In the genomic region with DNA sequence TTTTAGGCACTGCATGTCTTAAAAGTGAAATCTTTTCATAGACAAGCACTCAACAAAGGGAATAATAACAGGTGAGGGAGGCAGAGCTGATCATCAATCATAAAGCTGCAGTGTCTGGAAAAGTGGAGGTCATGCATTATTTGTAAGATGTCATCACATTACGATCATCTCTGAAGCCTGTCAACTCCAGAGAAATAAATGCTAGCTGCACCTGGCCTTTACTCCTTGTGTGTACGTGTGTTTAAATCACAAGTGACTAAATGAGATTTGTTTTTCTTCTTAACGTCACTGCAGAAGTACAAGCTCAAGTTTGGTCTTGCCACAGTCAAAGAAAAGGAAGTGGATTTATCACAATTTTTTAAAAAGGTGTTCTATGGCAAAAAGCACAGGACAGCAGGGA, we compare ENCODE assay signal across 25 cellular contexts.
DNase-seq lines count a peak whose midpoint lies in the region; ATAC-seq, FAIRE-seq and TF ChIP-seq lines count a peak whose summit lies in the region.
"Had no signal": no experiment of that assay in that cellular context is flagged by ENCODE, and none has a peak within 500 bp of the region (broad histone marks: within the 10 kb centered on the region; RNA-seq: fewer than 3 reads in every experiment).

No MANE protein-coding gene starts in this region.

- H3K36me3 Mint-ChIP-seq in astrocyte (ENCODE audit: low read depth, unreplicated experiment), result no peaks in the 10 kb centered on the region
- H3K36me3 Mint-ChIP-seq: neural progenitor cell; stimulated activated naive B cell treated with anti-CD40 and anti-IgM and Interleukin-4, amounts not matched to agents 10 μg/mL and 1 μg/mL and 100 μg/mL, for 72 hours had no signal

- TF ChIP-seq CTCF in astrocyte (IDR thresholded peaks at IDR 0.05; ENCODE audit: insufficient read depth, low read depth, low read length) (no peak), keratinocyte (optimal IDR thresholded peaks at IDR 0.05 in 1 of 3, IDR thresholded peaks at IDR 0.05 in 1 of 3, conservative IDR thresholded peaks at IDR 0.05 in 1 of 3; ENCODE audit: extremely low read depth in 1 of 3, insufficient read depth in 2 of 3, low read length in 3 of 3) (no peak)

- H3K4me3 Mint-ChIP-seq in astrocyte (ENCODE audit: unreplicated experiment), result no peak overlapping the region
- H3K4me3 Mint-ChIP-seq in stimulated activated naive CD8-positive, alpha-beta T cell treated with anti-CD3 and anti-CD28 coated beads, Interleukin-15, amount 100 ng/mL, for 72 hours, result no peak overlapping the region
- H3K4me3 Mint-ChIP-seq: activated naive CD8-positive, alpha-beta T cell treated with anti-CD3 and anti-CD28 coated beads, Interleukin-2, amount 50 U/mL, for 24 hours; neural progenitor cell; stimulated activated naive B cell treated with anti-CD40 and anti-IgM and Interleukin-4, amounts not matched to agents 10 μg/mL and 1 μg/mL and 100 μg/mL, for 72 hours had no signal

- H3K27me3 ChIP-seq in astrocyte (ENCODE audit: insufficient read depth, low read length) (no peaks in the 10 kb centered on the region), keratinocyte (ENCODE audit: control insufficient read depth, extremely low read depth, insufficient read depth, low read length) (no peaks in the 10 kb centered on the region)
- H3K27me3 ChIP-seq: brain microvascular endothelial cell, hepatocyte, neural progenitor cell, tibial artery had no signal

- dilution Hi-C loops in keratinocyte (cut with MboI; ENCODE audit: extremely low pct_ligation_motif_present, low sequenced_read_pairs), result no loop called here

- peak overlapping the region; percentile 15 for H2AFZ ChIP-seq in astrocyte (ENCODE audit: low read depth, low read length)
- H2AFZ ChIP-seq in keratinocyte (ENCODE audit: control insufficient read depth, low read length), result peak overlapping the region; percentile 50
- H2AFZ ChIP-seq: GM23248, hepatocyte, neural progenitor cell had no signal

- H3K27me3 Mint-ChIP-seq in astrocyte (ENCODE audit: low read depth, unreplicated experiment), result no peaks in the 10 kb centered on the region
- no peaks in the 10 kb centered on the region for H3K27me3 Mint-ChIP-seq in stimulated activated naive CD8-positive, alpha-beta T cell treated with anti-CD3 and anti-CD28 coated beads, Interleukin-15, amount 100 ng/mL, for 72 hours
- H3K27me3 Mint-ChIP-seq: activated naive CD8-positive, alpha-beta T cell treated with anti-CD3 and anti-CD28 coated beads, Interleukin-2, amount 50 U/mL, for 24 hours; stimulated activated naive B cell treated with anti-CD40 and anti-IgM and Interleukin-4, amounts not matched to agents 10 μg/mL and 1 μg/mL and 100 μg/mL, for 72 hours had no signal

- H3K9me3 ChIP-seq in astrocyte (ENCODE audit: insufficient read depth, low read depth, low read length) (no peaks in the 10 kb centered on the region), keratinocyte (ENCODE audit: control insufficient read depth, low read depth, low read length) (no peaks in the 10 kb centered on the region)
- H3K9me3 ChIP-seq: lower lobe of right lung, tibial artery had no signal

- ATAC-seq in HG02970 (IDR thresholded peaks at IDR 0.05; ENCODE audit: low FRiP score, unreplicated experiment), result no peak
- no peak for ATAC-seq in stimulated activated naive CD8-positive, alpha-beta T cell treated with anti-CD3 and anti-CD28 coated beads, Interleukin-15, amount 100 ng/mL, for 72 hours
- ATAC-seq: activated naive CD8-positive, alpha-beta T cell treated with anti-CD3 and anti-CD28 coated beads, Interleukin-2, amount 50 U/mL, for 24 hours; stimulated activated naive B cell treated with anti-CD40 and anti-IgM and Interleukin-4, amounts not matched to agents 10 μg/mL and 1 μg/mL and 100 μg/mL, for 72 hours had no signal

- H3K4me3 ChIP-seq in astrocyte (ENCODE audit: insufficient read depth, low read depth, low read length), result no peak overlapping the region
- H3K4me3 ChIP-seq in keratinocyte (ENCODE audit: control insufficient read depth in 2 of 3, extremely low read depth in 1 of 3, insufficient read depth in 2 of 3, low read depth in 1 of 3, low read length in 3 of 3), result no peak overlapping the region
- H3K4me3 ChIP-seq: GM23248, hepatocyte, lower lobe of right lung, neural progenitor cell, smooth muscle cell, tibial artery had no signal

- H3K4me2 ChIP-seq in astrocyte (ENCODE audit: low read length), result no peak overlapping the region
- peak overlapping the region; percentile 35 for H3K4me2 ChIP-seq in keratinocyte (ENCODE audit: control insufficient read depth, extremely low read depth, insufficient read depth, low read depth, low read length)
- H3K4me2 ChIP-seq: hepatocyte, neural progenitor cell, smooth muscle cell had no signal

- no peaks in the 10 kb centered on the region for H3K36me3 ChIP-seq in astrocyte (ENCODE audit: insufficient read depth, low read length)
- H3K36me3 ChIP-seq in keratinocyte (ENCODE audit: control insufficient read depth in 2 of 2, extremely low read depth in 1 of 2, insufficient read depth in 2 of 2, low read length in 2 of 2), result no peaks in the 10 kb centered on the region
- H3K36me3 ChIP-seq: brain microvascular endothelial cell, lower lobe of right lung, neural progenitor cell, tibial artery had no signal

- H3K27ac Mint-ChIP-seq in astrocyte (ENCODE audit: unreplicated experiment), result no peak overlapping the region
- H3K27ac Mint-ChIP-seq in stimulated activated naive CD8-positive, alpha-beta T cell treated with anti-CD3 and anti-CD28 coated beads, Interleukin-15, amount 100 ng/mL, for 72 hours, result no peak overlapping the region
- H3K27ac Mint-ChIP-seq: activated naive CD8-positive, alpha-beta T cell treated with anti-CD3 and anti-CD28 coated beads, Interleukin-2, amount 50 U/mL, for 24 hours; neural progenitor cell; stimulated activated naive B cell treated with anti-CD40 and anti-IgM and Interleukin-4, amounts not matched to agents 10 μg/mL and 1 μg/mL and 100 μg/mL, for 72 hours had no signal

- H3K9ac ChIP-seq in astrocyte (ENCODE audit: low read length), result no peak overlapping the region
- H3K9ac ChIP-seq in keratinocyte (ENCODE audit: control insufficient read depth, extremely low read depth, insufficient read depth, low read length), result no peak overlapping the region
- H3K9ac ChIP-seq: GM23248, neural progenitor cell had no signal

- H3K9me1 ChIP-seq in keratinocyte (ENCODE audit: control insufficient read depth, extremely low read depth, insufficient read depth, low read length), result no peaks in the 10 kb centered on the region

- H3K9me3 Mint-ChIP-seq in astrocyte (ENCODE audit: unreplicated experiment), result no peaks in the 10 kb centered on the region
- H3K9me3 Mint-ChIP-seq in stimulated activated naive CD8-positive, alpha-beta T cell treated with anti-CD3 and anti-CD28 coated beads, Interleukin-15, amount 100 ng/mL, for 72 hours, result no peaks in the 10 kb centered on the region
- H3K9me3 Mint-ChIP-seq: activated naive CD8-positive, alpha-beta T cell treated with anti-CD3 and anti-CD28 coated beads, Interleukin-2, amount 50 U/mL, for 24 hours; neural progenitor cell; stimulated activated naive B cell treated with anti-CD40 and anti-IgM and Interleukin-4, amounts not matched to agents 10 μg/mL and 1 μg/mL and 100 μg/mL, for 72 hours had no signal

- no peak overlapping the region for H3K27ac ChIP-seq in astrocyte (ENCODE audit: low read depth, low read length)
- peak overlapping the region; percentile 5 for H3K27ac ChIP-seq in keratinocyte (ENCODE audit: control insufficient read depth, insufficient read depth, low read length)
- H3K27ac ChIP-seq in temporal lobe (ENCODE audit: low read depth, low read length), result peak overlapping the region; percentile 83
- H3K27ac ChIP-seq: brain microvascular endothelial cell, GM23248, hepatocyte, lower lobe of right lung, neural progenitor cell, tibial artery had no signal

- DNase-seq in NCI-H187 treated with DMSO at 0.1 percent for 48 hours (lab: John Stamatoyannopoulos, UW) (peak; percentile 42), NCI-H187 (lab: John Stamatoyannopoulos, UW) (no peak), astrocyte (ENCODE audit: low read depth) (peak; percentile 1), keratinocyte (ENCODE audit: low read depth, low spot score) (no peak), COR-L47 (lab: John Stamatoyannopoulos, UW) (no peak)
- DNase-seq in stimulated activated naive CD8-positive, alpha-beta T cell treated with anti-CD3 and anti-CD28 coated beads, Interleukin-15, amount 100 ng/mL, for 72 hours, result no peak
- DNase-seq: activated CD4-positive, alpha-beta T cell treated with anti-CD3 and anti-CD28 coated beads, Interleukin-2, amount 50 U/mL, for 4 hours; activated effector memory CD4-positive, alpha-beta T cell treated with anti-CD3 and anti-CD28 coated beads, Interleukin-2, amount 50 U/mL, for 16 hours; activated naive CD8-positive, alpha-beta T cell treated with anti-CD3 and anti-CD28 coated beads, Interleukin-2, amount 50 U/mL, for 24 hours; brain microvascular endothelial cell; cortex of kidney; GM23248; Kasumi-1; NCI-H1048; NCI-H2081 treated with DMSO at 0.1 percent for 48 hours; NCI-H524 treated with DMSO at 0.1 percent for 48 hours; RPMI8226; stimulated activated naive B cell treated with anti-CD40 and anti-IgM and Interleukin-4, amounts not matched to agents 10 μg/mL and 1 μg/mL and 100 μg/mL, for 72 hours; tibial artery had no signal

- FAIRE-seq in astrocyte (lab: Jason Lieb, UNC), result no peak
- peak; percentile 77 for FAIRE-seq in keratinocyte (lab: Jason Lieb, UNC)

- peaks cover 17% of the 10 kb centered on the region for H3K4me1 Mint-ChIP-seq in astrocyte (ENCODE audit: low read depth, unreplicated experiment)
- peaks cover 7% of the 10 kb centered on the region for H3K4me1 Mint-ChIP-seq in stimulated activated naive CD8-positive, alpha-beta T cell treated with anti-CD3 and anti-CD28 coated beads, Interleukin-15, amount 100 ng/mL, for 72 hours
- H3K4me1 Mint-ChIP-seq: activated naive CD8-positive, alpha-beta T cell treated with anti-CD3 and anti-CD28 coated beads, Interleukin-2, amount 50 U/mL, for 24 hours; stimulated activated naive B cell treated with anti-CD40 and anti-IgM and Interleukin-4, amounts not matched to agents 10 μg/mL and 1 μg/mL and 100 μg/mL, for 72 hours had no signal

- H3K4me1 ChIP-seq in astrocyte (ENCODE audit: insufficient read depth, low read length), result peaks cover 7% of the 10 kb centered on the region
- H3K4me1 ChIP-seq in keratinocyte (ENCODE audit: control insufficient read depth, extremely low read depth, insufficient read depth, low read length), result peaks cover 29% of the 10 kb centered on the region
- H3K4me1 ChIP-seq: lower lobe of right lung, neural progenitor cell, tibial artery had no signal

- H3K79me2 ChIP-seq in astrocyte (ENCODE audit: insufficient read depth, low read length), result no peaks in the 10 kb centered on the region
- no peaks in the 10 kb centered on the region for H3K79me2 ChIP-seq in keratinocyte (ENCODE audit: control insufficient read depth, insufficient read depth, low read length)
- H3K79me2 ChIP-seq: hepatocyte had no signal

- H4K20me1 ChIP-seq in astrocyte (ENCODE audit: insufficient read depth, low read length) (no peaks in the 10 kb centered on the region), keratinocyte (ENCODE audit: control insufficient read depth, extremely low read depth, insufficient read depth, low read length) (no peaks in the 10 kb centered on the region)

Comparison
In these comparisons a context has a peak if more than half of its experiments do, and no peak if none do; other contexts are left out.
1. DNase-seq: peak in NCI-H187 treated with DMSO at 0.1 percent for 48 hours (single experiment) and astrocyte (single experiment); none in NCI-H187 (0 of 2), keratinocyte (single experiment), COR-L47 (single experiment) and stimulated activated naive CD8-positive, alpha-beta T cell treated with anti-CD3 and anti-CD28 coated beads, Interleukin-15, amount 100 ng/mL, for 72 hours (0 of 2).